Comparison of ENCODE assay signal across 22 cellular contexts in genomic region chr1:77316966-77317365, GRCh38. TPM values are rescaled to one million over a fixed set of nuclear protein-coding genes. Genes with fewer than 3 reads are reported as not detected.
DNase-seq lines count a peak whose midpoint lies in the region; ATAC-seq, FAIRE-seq and TF ChIP-seq lines count a peak whose summit lies in the region.
"Had no signal": no experiment of that assay in that cellular context is flagged by ENCODE, and none has a peak within 500 bp of the region (broad histone marks: within the 10 kb centered on the region; RNA-seq: fewer than 3 reads in every experiment).

No MANE protein-coding gene starts in this region.

- H3K27me3 ChIP-seq in fibroblast of lung (ENCODE audit: control insufficient read depth, insufficient read depth, low read length), result no peaks in the 10 kb centered on the region
- H3K27me3 ChIP-seq in mesenchymal stem cell (ENCODE audit: control insufficient read depth in 1 of 2, insufficient read depth in 1 of 2, low read length in 2 of 2), result no peaks in the 10 kb centered on the region
- H3K27me3 ChIP-seq: BLaER1 treated with 17β-estradiol and CSF1 and Interleukin-3, amounts not matched to agents 10 nM and 100 nM had no signal

- peaks cover 10% of the 10 kb centered on the region for H3K79me1 ChIP-seq in mesenchymal stem cell (replicated peaks; ENCODE audit: low read length, poor library complexity, severe bottlenecking)

- 90% methylated on average over 2 of the region's 3 CpGs for WGBS in mesenchymal stem cell

- ATAC-seq in HG03175 (IDR thresholded peaks at IDR 0.05; ENCODE audit: unreplicated experiment) (no peak), HG03097 (IDR thresholded peaks at IDR 0.05; ENCODE audit: low FRiP score, unreplicated experiment) (no peak)
- ATAC-seq: CD8-positive, alpha-beta T cell; HepG2 had no signal

- H3K27ac ChIP-seq in fibroblast of lung (ENCODE audit: insufficient read depth, low read length), result no peak overlapping the region
- no peak overlapping the region for H3K27ac ChIP-seq in mesenchymal stem cell (ENCODE audit: low read length, poor library complexity, severe bottlenecking)
- H3K27ac ChIP-seq: BLaER1 treated with 17β-estradiol and CSF1 and Interleukin-3, amounts not matched to agents 10 nM and 100 nM had no signal

- H2BK120ac ChIP-seq in mesenchymal stem cell (ENCODE audit: low read depth, low read length), result no peak overlapping the region

- TF ChIP-seq CTCF in fibroblast of lung (conservative IDR thresholded peaks at IDR 0.05 in 1 of 2, IDR thresholded peaks at IDR 0.05 in 1 of 2; ENCODE audit: low read depth in 1 of 2, low read length in 2 of 2) (no peak), D721Med (IDR thresholded peaks at IDR 0.05; ENCODE audit: insufficient read depth, missing control alignments) (no peak)

- H2BK5ac ChIP-seq in mesenchymal stem cell (ENCODE audit: low read depth, low read length, poor library complexity, severe bottlenecking), result no peak overlapping the region

- no peak overlapping the region for H2BK15ac ChIP-seq in mesenchymal stem cell (ENCODE audit: low read depth, poor library complexity, severe bottlenecking)

- H4K8ac ChIP-seq in mesenchymal stem cell (ENCODE audit: low read length), result no peak overlapping the region

- H3K4me2 ChIP-seq in fibroblast of lung (ENCODE audit: extremely low read depth, insufficient read depth, low read length) (no peak overlapping the region), mesenchymal stem cell (ENCODE audit: low read length, poor library complexity, severe bottlenecking) (no peak overlapping the region)
- H3K4me2 ChIP-seq: BLaER1 treated with 17β-estradiol and CSF1 and Interleukin-3, amounts not matched to agents 10 nM and 100 nM had no signal

- H3K23ac ChIP-seq in mesenchymal stem cell (ENCODE audit: low read length in 2 of 2), result no peak overlapping the region

- no peak overlapping the region for H2BK12ac ChIP-seq in mesenchymal stem cell (ENCODE audit: low read length in 2 of 2)

- H3K79me2 ChIP-seq in fibroblast of lung (ENCODE audit: control insufficient read depth, insufficient read depth, low read length), result no peaks in the 10 kb centered on the region

- H3K9me3 ChIP-seq in fibroblast of lung (ENCODE audit: control insufficient read depth, insufficient read depth, low read depth, low read length) (no peaks in the 10 kb centered on the region), mesenchymal stem cell (ENCODE audit: control insufficient read depth, low read length) (no peaks in the 10 kb centered on the region)
- H3K9me3 ChIP-seq: BLaER1 treated with 17β-estradiol and CSF1 and Interleukin-3, amounts not matched to agents 10 nM and 100 nM had no signal

- no peaks in the 10 kb centered on the region for H4K20me1 ChIP-seq in fibroblast of lung (ENCODE audit: control insufficient read depth, extremely low read depth, insufficient read depth, low read length)
- H4K20me1 ChIP-seq: BLaER1 treated with 17β-estradiol and CSF1 and Interleukin-3, amounts not matched to agents 10 nM and 100 nM had no signal

- no peak overlapping the region for H3K14ac ChIP-seq in mesenchymal stem cell (ENCODE audit: low read length in 2 of 2)

- H3K9ac ChIP-seq in fibroblast of lung (ENCODE audit: insufficient read depth, low read length), result no peak overlapping the region
- H3K9ac ChIP-seq in mesenchymal stem cell (ENCODE audit: low read length), result no peak overlapping the region
- H3K9ac ChIP-seq: BLaER1 treated with 17β-estradiol and CSF1 and Interleukin-3, amounts not matched to agents 10 nM and 100 nM had no signal

- H3K4me1 ChIP-seq in fibroblast of lung (ENCODE audit: control insufficient read depth, extremely low read depth, insufficient read depth, low read length) (peaks cover 8% of the 10 kb centered on the region), mesenchymal stem cell (ENCODE audit: control insufficient read depth, insufficient read depth, low read depth, low read length) (peaks cover 6% of the 10 kb centered on the region)
- H3K4me1 ChIP-seq: BLaER1 treated with 17β-estradiol and CSF1 and Interleukin-3, amounts not matched to agents 10 nM and 100 nM had no signal

- H3K4me3 ChIP-seq in fibroblast of lung (replicated peaks in 1 of 4; ENCODE audit: control extremely low read depth in 1 of 4, insufficient read depth in 1 of 4, low read depth in 3 of 4, low read length in 4 of 4) (no peak overlapping the region), mesenchymal stem cell (ENCODE audit: insufficient read depth in 1 of 2, low read depth in 1 of 2, low read length in 2 of 2) (no peak overlapping the region)
- H3K4me3 ChIP-seq: BLaER1 treated with 17β-estradiol and CSF1 and Interleukin-3, amounts not matched to agents 10 nM and 100 nM had no signal

- H3K4ac ChIP-seq in mesenchymal stem cell (ENCODE audit: low read depth in 1 of 2, low read length in 2 of 2), result no peak overlapping the region

- no peak overlapping the region for H3K18ac ChIP-seq in mesenchymal stem cell (ENCODE audit: low read depth in 1 of 2, low read length in 2 of 2)

- H2AFZ ChIP-seq in fibroblast of lung (ENCODE audit: low read length) (no peak overlapping the region), mesenchymal stem cell (ENCODE audit: low read depth, low read length) (no peak overlapping the region)

- no peak for FAIRE-seq in D721Med (lab: Jason Lieb, UNC)
- FAIRE-seq: G401.6, GM12891, GM19239, HepG2 had no signal

- peak overlapping the region; percentile 61 for H2AK5ac ChIP-seq in mesenchymal stem cell (ENCODE audit: low read length, severe bottlenecking)

- H4K91ac ChIP-seq in mesenchymal stem cell (ENCODE audit: low read length), result no peak overlapping the region

- DNase-seq in EH (ENCODE audit: low read depth), result peak; percentile 13
- DNase-seq in LHCN-M2 (ENCODE audit: low read depth), result peak; percentile 66
- DNase-seq in fibroblast of lung (ENCODE audit: low read depth in 2 of 2), result peak; percentile 8 to 12
- DNase-seq in mesenchymal stem cell, result no peak
- no peak for DNase-seq in D721Med (ENCODE audit: insufficient read length, low spot score)
- no peak for DNase-seq in glomerular visceral epithelial cell (ENCODE audit: extremely low spot score)
- DNase-seq: 8988T; Calu3; CD8-positive, alpha-beta T cell; DMS 273 treated with DMSO at 0.1 percent for 48 hours; DMS53; DND-41; HCEC 1CT; KG1 had no signal

- H3K36me3 ChIP-seq in fibroblast of lung (ENCODE audit: control insufficient read depth, insufficient read depth, low read length), result no peaks in the 10 kb centered on the region
- H3K36me3 ChIP-seq in mesenchymal stem cell (ENCODE audit: control insufficient read depth in 1 of 2, insufficient read depth in 2 of 2, low read depth in 1 of 2, low read length in 2 of 2), result peaks cover 0 to 4% of the 10 kb centered on the region in 2 experiments
- H3K36me3 ChIP-seq: BLaER1 treated with 17β-estradiol and CSF1 and Interleukin-3, amounts not matched to agents 10 nM and 100 nM had no signal

RNA-seq across cellular contexts. Expression of gene AK5, which starts 35.1 kb away (rescaled TPM):
- 426 and 430 TPM in 2 replicates for total RNA-seq in LHCN-M2 (2014; rRNA removed)
- polyA plus RNA-seq in LHCN-M2 (2012), result 242 TPM
- 21.6 and 87.7 TPM in 2 replicates for total RNA-seq in fibroblast of lung
- polyA plus RNA-seq in fibroblast of lung, result 37.9 and 67.6 TPM in 2 replicates
- polyA plus RNA-seq in fibroblast of lung (2012), result 36.2 and 62.7 TPM in 2 replicates
- polyA minus RNA-seq in fibroblast of lung (ENCODE audit: low replicate concordance), result 19.7 and 24.9 TPM in 2 replicates
- polyA plus RNA-seq in mesenchymal stem cell (2013, experiment 1 of 2), result 48.1 TPM
- polyA plus RNA-seq in mesenchymal stem cell (2013, experiment 2 of 2), result 45.6 TPM
- total RNA-seq: B cell, Calu3, HepG2 had no signal
- polyA plus RNA-seq: HepG2 had no signal

Comparison
In these comparisons a context has a peak if more than half of its experiments do, and no peak if none do; other contexts are left out.
1. DNase-seq: peak in EH (single experiment), LHCN-M2 (single experiment) and fibroblast of lung (2 of 2); none in mesenchymal stem cell (single experiment), D721Med (single experiment) and glomerular visceral epithelial cell (single experiment).